ENCODE assay signal across 1 cellular context in genomic region chr1:69585666-69586065, GRCh38.
TF ChIP-seq lines count a peak whose summit lies in the region.

No MANE protein-coding gene starts in this region.

TF ChIP-seq in IMR-90, 13 proteins besides CTCF, POLR2A, EP300 and RAD21:
- TF ChIP-seq, protein P1, sequence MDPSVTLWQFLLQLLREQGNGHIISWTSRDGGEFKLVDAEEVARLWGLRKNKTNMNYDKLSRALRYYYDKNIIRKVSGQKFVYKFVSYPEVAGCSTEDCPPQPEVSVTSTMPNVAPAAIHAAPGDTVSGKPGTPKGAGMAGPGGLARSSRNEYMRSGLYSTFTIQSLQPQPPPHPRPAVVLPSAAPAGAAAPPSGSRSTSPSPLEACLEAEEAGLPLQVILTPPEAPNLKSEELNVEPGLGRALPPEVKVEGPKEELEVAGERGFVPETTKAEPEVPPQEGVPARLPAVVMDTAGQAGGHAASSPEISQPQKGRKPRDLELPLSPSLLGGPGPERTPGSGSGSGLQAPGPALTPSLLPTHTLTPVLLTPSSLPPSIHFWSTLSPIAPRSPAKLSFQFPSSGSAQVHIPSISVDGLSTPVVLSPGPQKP (IDR thresholded peaks at IDR 0.05; ENCODE audit: borderline replicate concordance, low read depth, low read length) = no peak
- 0 out of 2 replicates have a peak, but pooled peaks have one; percentile 1 for TF ChIP-seq CEBPB (IDR thresholded peaks at IDR 0.05; ENCODE audit: low read depth, low read length)
